Comparison of ENCODE assay signal across 18 cellular contexts in genomic region chr17:65487161-65487560, GRCh38.
DNase-seq lines count a peak whose midpoint lies in the region; ATAC-seq and TF ChIP-seq lines count a peak whose summit lies in the region.
"Had no signal": no experiment of that assay in that cellular context is flagged by ENCODE, and none has a peak within 500 bp of the region (broad histone marks: within the 10 kb centered on the region; RNA-seq: fewer than 3 reads in every experiment).

No MANE protein-coding gene starts in this region.

- H3K4me3 Mint-ChIP-seq in activated naive CD8-positive, alpha-beta T cell treated with anti-CD3 and anti-CD28 coated beads for 36 hours, result no peak overlapping the region

- no peak overlapping the region for H3K27ac Mint-ChIP-seq in activated naive CD8-positive, alpha-beta T cell treated with anti-CD3 and anti-CD28 coated beads for 36 hours

- H3K4me1 Mint-ChIP-seq in activated naive CD8-positive, alpha-beta T cell treated with anti-CD3 and anti-CD28 coated beads for 36 hours, result no peaks in the 10 kb centered on the region

- in situ Hi-C loops in G401 (cut with HindIII; ENCODE audit: low sequenced_read_pairs), result no loop called here

- H3K4me3 ChIP-seq in DND-41 (ENCODE audit: low read depth in 1 of 2, low read length in 2 of 2) (no peak overlapping the region), sigmoid colon (no peak overlapping the region)
- H3K4me3 ChIP-seq: A549, PC-9 had no signal

- H3K36me3 ChIP-seq in DND-41 (ENCODE audit: insufficient read depth, low read length) (no peaks in the 10 kb centered on the region), sigmoid colon (no peaks in the 10 kb centered on the region)

- no peak overlapping the region for H2AFZ ChIP-seq in DND-41 (ENCODE audit: low read depth, low read length)
- H2AFZ ChIP-seq: PC-9 had no signal

- H3K27ac ChIP-seq in DND-41 (ENCODE audit: low read length) (no peak overlapping the region), sigmoid colon (no peak overlapping the region)
- H3K27ac ChIP-seq: A549, PC-9 had no signal

- ATAC-seq in DND-41 (ENCODE audit: insufficient read depth, low read depth), result peak; percentile 59
- no peak for ATAC-seq in GM18520 (IDR thresholded peaks at IDR 0.05; ENCODE audit: unreplicated experiment)
- no peak for ATAC-seq in HG03039 (IDR thresholded peaks at IDR 0.05; ENCODE audit: unreplicated experiment)
- ATAC-seq: A549 had no signal

- no peak for TF ChIP-seq POLR2A in sigmoid colon (IDR thresholded peaks at IDR 0.05)

- TF ChIP-seq CTCF in DND-41 (IDR thresholded peaks at IDR 0.05; ENCODE audit: borderline replicate concordance, extremely low read depth, low read length, poor library complexity, severe bottlenecking) (no peak), sigmoid colon (IDR thresholded peaks at IDR 0.05) (no peak)

- no peaks in the 10 kb centered on the region for H3K9me3 Mint-ChIP-seq in activated naive CD8-positive, alpha-beta T cell treated with anti-CD3 and anti-CD28 coated beads for 36 hours

- intact Hi-C loops in sigmoid colon (cut with DNase I), result no loop called here

- TF ChIP-seq EP300 in sigmoid colon (IDR thresholded peaks at IDR 0.05), result no peak

- 79 to 90% methylated on average over 7 of the region's 7 CpGs for WGBS in sigmoid colon, 2 donors

- H3K9ac ChIP-seq in DND-41 (ENCODE audit: low read depth, low read length), result no peak overlapping the region

- no peaks in the 10 kb centered on the region for H4K20me1 ChIP-seq in DND-41 (ENCODE audit: insufficient read depth, low read length)

- no peaks in the 10 kb centered on the region for H3K36me3 Mint-ChIP-seq in activated naive CD8-positive, alpha-beta T cell treated with anti-CD3 and anti-CD28 coated beads for 36 hours

- no peaks in the 10 kb centered on the region for H3K4me1 ChIP-seq in DND-41 (ENCODE audit: insufficient read depth, low read length)
- H3K4me1 ChIP-seq in sigmoid colon, result no peaks in the 10 kb centered on the region
- H3K4me1 ChIP-seq: A549 had no signal

- no peak overlapping the region for H3K4me2 ChIP-seq in DND-41 (ENCODE audit: insufficient read depth, low read length)
- H3K4me2 ChIP-seq: A549, PC-9 had no signal

- DNase-seq in activated T-cell treated with anti-CD3 and anti-CD28 coated beads for 48 hours (ENCODE audit: low read depth) (peak; percentile 6), activated T-cell treated with anti-CD3 and anti-CD28 coated beads for 4 hours (no peak), DND-41 (peak; percentile 17), sigmoid colon (peak; percentile 26), G401 (ENCODE audit: low spot score) (no peak)
- peak; percentile 19 for DNase-seq in activated naive CD8-positive, alpha-beta T cell treated with anti-CD3 and anti-CD28 coated beads for 36 hours
- DNase-seq: DMS 273 treated with DMSO at 0.1 percent for 48 hours, EL, KBM-7, NCI-H1417 treated with DMSO at 0.1 percent for 48 hours, NCI-H2029, NCI-H2171 treated with DMSO at 0.1 percent for 48 hours, NCI-H510A, NCI-H774, PC-9 had no signal

- H3K27me3 ChIP-seq in DND-41 (ENCODE audit: insufficient read depth, low read length, poor library complexity) (no peaks in the 10 kb centered on the region), sigmoid colon (no peaks in the 10 kb centered on the region)

- H3K79me2 ChIP-seq in DND-41 (ENCODE audit: insufficient read depth, low read length), result no peaks in the 10 kb centered on the region

- H3K27me3 Mint-ChIP-seq in activated naive CD8-positive, alpha-beta T cell treated with anti-CD3 and anti-CD28 coated beads for 36 hours, result peaks cover 27% of the 10 kb centered on the region

- H3K9me3 ChIP-seq in DND-41 (ENCODE audit: insufficient read depth, low read length, severe bottlenecking), result no peaks in the 10 kb centered on the region
- H3K9me3 ChIP-seq in sigmoid colon, result no peaks in the 10 kb centered on the region
- H3K9me3 ChIP-seq: A549 had no signal

Comparison
In these comparisons a context has a peak if more than half of its experiments do, and no peak if none do; other contexts are left out.
1. DNase-seq: peak in activated T-cell treated with anti-CD3 and anti-CD28 coated beads for 48 hours (single experiment), DND-41 (single experiment), activated naive CD8-positive, alpha-beta T cell treated with anti-CD3 and anti-CD28 coated beads for 36 hours (single experiment) and sigmoid colon (single experiment); none in activated T-cell treated with anti-CD3 and anti-CD28 coated beads for 4 hours (single experiment) and G401 (single experiment).